In genomic region chr2:36287363-36288275, GRCh38 we compare ENCODE assay signal across 10 cellular contexts.
DNase-seq lines count a peak whose midpoint lies in the region; ATAC-seq lines count a peak whose summit lies in the region.
"Had no signal": no experiment of that assay in that cellular context is flagged by ENCODE, and none has a peak within 500 bp of the region (broad histone marks: within the 10 kb centered on the region; RNA-seq: fewer than 3 reads in every experiment).

No MANE protein-coding gene starts in this region.

- ATAC-seq in GM19351 (IDR thresholded peaks at IDR 0.05; ENCODE audit: unreplicated experiment) = peak; percentile 45

- H3K4me3 Mint-ChIP-seq in activated T-helper 1 cell treated with anti-CD3 and anti-CD28 coated beads, Interleukin-12 subunit alpha, Interleukin-12 subunit beta, Interleukin-2, Interleukin-4 antibody, amounts not matched to agents 30 ng/mL and 10 ng/mL and 1 ng/mL, durations not matched to agents 14 hours and 24 hours and 36 hours = no peak overlapping the region

- intact Hi-C loops in activated T-helper 1 cell treated with anti-CD3 and anti-CD28 coated beads, Interleukin-12 subunit alpha, Interleukin-12 subunit beta, Interleukin-2, Interleukin-4 antibody, amounts not matched to agents 30 ng/mL and 10 ng/mL and 1 ng/mL, durations not matched to agents 14 hours and 24 hours and 36 hours (cut with micrococcal nuclease) = loop anchor here (2.0 kb wide), 1 partner anchor 41 kb away; no protein-coding TSS in a partner anchor
- intact Hi-C loops in posterior vena cava (cut with DNase I) = no loop called here
- intact Hi-C loops in cardiac septum (cut with DNase I) = no loop called here

- H3K36me3 Mint-ChIP-seq in activated T-helper 1 cell treated with anti-CD3 and anti-CD28 coated beads, Interleukin-12 subunit alpha, Interleukin-12 subunit beta, Interleukin-2, Interleukin-4 antibody, amounts not matched to agents 30 ng/mL and 10 ng/mL and 1 ng/mL, durations not matched to agents 14 hours and 24 hours and 36 hours (ENCODE audit: low read depth) = peaks cover 2% of the 10 kb centered on the region

- H3K27me3 Mint-ChIP-seq in activated T-helper 1 cell treated with anti-CD3 and anti-CD28 coated beads, Interleukin-12 subunit alpha, Interleukin-12 subunit beta, Interleukin-2, Interleukin-4 antibody, amounts not matched to agents 30 ng/mL and 10 ng/mL and 1 ng/mL, durations not matched to agents 14 hours and 24 hours and 36 hours (ENCODE audit: insufficient read depth) = no peaks in the 10 kb centered on the region

- H3K4me1 Mint-ChIP-seq in activated T-helper 1 cell treated with anti-CD3 and anti-CD28 coated beads, Interleukin-12 subunit alpha, Interleukin-12 subunit beta, Interleukin-2, Interleukin-4 antibody, amounts not matched to agents 30 ng/mL and 10 ng/mL and 1 ng/mL, durations not matched to agents 14 hours and 24 hours and 36 hours (ENCODE audit: low read depth) = peaks cover 13% of the 10 kb centered on the region

- peaks cover 25% of the 10 kb centered on the region for H3K9me3 Mint-ChIP-seq in activated T-helper 1 cell treated with anti-CD3 and anti-CD28 coated beads, Interleukin-12 subunit alpha, Interleukin-12 subunit beta, Interleukin-2, Interleukin-4 antibody, amounts not matched to agents 30 ng/mL and 10 ng/mL and 1 ng/mL, durations not matched to agents 14 hours and 24 hours and 36 hours

- DNase-seq in EH (ENCODE audit: low read depth) = peak; percentile 16
- DNase-seq in activated T-helper 1 cell treated with anti-CD3 and anti-CD28 coated beads, Interleukin-12 subunit alpha, Interleukin-12 subunit beta, Interleukin-2, Interleukin-4 antibody, amounts not matched to agents 30 ng/mL and 10 ng/mL and 1 ng/mL, durations not matched to agents 14 hours and 24 hours and 36 hours (ENCODE audit: low spot score) = no peak
- DNase-seq in iris pigment epithelial cell (ENCODE audit: low read depth) = peak; percentile 73
- no peak for DNase-seq in posterior vena cava (ENCODE audit: low spot score)
- DNase-seq in GM03348 (ENCODE audit: low spot score) = no peak
- DNase-seq in cardiac septum (ENCODE audit: low spot score) = no peak
- DNase-seq: DMS 273 treated with DMSO at 0.1 percent for 48 hours, Kasumi-1, Peyer's patch had no signal

- peak overlapping the region; percentile 61 for H3K27ac Mint-ChIP-seq in activated T-helper 1 cell treated with anti-CD3 and anti-CD28 coated beads, Interleukin-12 subunit alpha, Interleukin-12 subunit beta, Interleukin-2, Interleukin-4 antibody, amounts not matched to agents 30 ng/mL and 10 ng/mL and 1 ng/mL, durations not matched to agents 14 hours and 24 hours and 36 hours

Comparison
In these comparisons a context has a peak if more than half of its experiments do, and no peak if none do; other contexts are left out.
1. DNase-seq: peak in EH (single experiment) and iris pigment epithelial cell (single experiment); none in activated T-helper 1 cell treated with anti-CD3 and anti-CD28 coated beads, Interleukin-12 subunit alpha, Interleukin-12 subunit beta, Interleukin-2, Interleukin-4 antibody, amounts not matched to agents 30 ng/mL and 10 ng/mL and 1 ng/mL, durations not matched to agents 14 hours and 24 hours and 36 hours (single experiment), posterior vena cava (single experiment), GM03348 (single experiment) and cardiac septum (single experiment).